ENCODE assay signal across 24 cellular contexts in the genomic region with DNA sequence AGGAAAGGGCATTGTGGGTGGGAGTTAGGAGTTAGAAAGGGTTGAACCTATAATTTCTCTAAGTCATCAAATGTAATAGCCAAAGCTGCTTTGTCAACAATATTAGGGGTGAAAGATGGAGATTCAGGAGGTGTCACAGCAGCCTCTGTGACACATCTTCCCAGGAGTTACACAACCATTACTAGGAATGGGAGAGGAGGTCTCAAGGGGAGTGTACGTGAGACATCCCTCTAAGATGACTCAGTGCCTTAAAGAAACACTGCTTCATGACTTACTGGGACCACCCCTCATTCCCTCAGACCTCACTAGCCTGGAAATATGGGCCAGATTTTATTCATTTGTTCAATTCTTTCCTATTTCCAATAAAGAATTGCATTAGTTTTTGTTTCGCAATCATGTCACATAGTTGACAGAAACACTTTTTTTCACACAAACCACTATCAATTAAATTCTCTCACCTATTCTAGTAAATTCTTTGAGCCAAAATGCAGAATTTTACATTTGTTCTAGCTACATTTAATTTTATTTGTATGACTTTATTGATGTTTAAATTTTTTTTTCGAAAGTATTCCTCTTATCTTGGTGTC. TPM values are rescaled to one million over a fixed set of nuclear protein-coding genes. Genes with fewer than 3 reads are reported as not detected.
"Had no signal": no experiment of that assay in that cellular context is flagged by ENCODE, and none has a peak within 500 bp of the region (broad histone marks: within the 10 kb centered on the region; RNA-seq: fewer than 3 reads in every experiment).

No MANE protein-coding gene starts in this region.

- H3K27ac ChIP-seq: dorsolateral prefrontal cortex, esophagus muscularis mucosa, lower lobe of right lung, neural progenitor cell, ovary, sigmoid colon, stomach, thyroid gland, vagina had no signal

- ATAC-seq: left ventricle myocardium superior, lower lobe of right lung had no signal

- H2AFZ ChIP-seq: neural progenitor cell had no signal

- H3K4me3 Mint-ChIP-seq: nephron, neural progenitor cell had no signal

- H3K9me3 Mint-ChIP-seq: nephron; neural progenitor cell; stimulated activated effector memory CD8-positive, alpha-beta T cell treated with anti-CD3 and anti-CD28 coated beads, Interleukin-12 subunit alpha, Interleukin-12 subunit beta, amount 100 ng/mL, for 72 hours had no signal

- H3K4me3 ChIP-seq: dorsolateral prefrontal cortex, esophagus muscularis mucosa, lower lobe of right lung, neural progenitor cell, ovary, sigmoid colon, stomach, thyroid gland, vagina had no signal

- H3K36me3 ChIP-seq: esophagus muscularis mucosa, lower lobe of right lung, neural progenitor cell, ovary, sigmoid colon, stomach, thyroid gland, vagina had no signal

- H3K4me1 ChIP-seq: esophagus muscularis mucosa, lower lobe of right lung, sigmoid colon, stomach had no signal

- H3K4me2 ChIP-seq: neural progenitor cell had no signal

- H3K27me3 ChIP-seq: dorsolateral prefrontal cortex, neural progenitor cell, ovary, sigmoid colon, stomach, thyroid gland, vagina had no signal

- H3K27ac Mint-ChIP-seq: neural progenitor cell; stimulated activated effector memory CD8-positive, alpha-beta T cell treated with anti-CD3 and anti-CD28 coated beads, Interleukin-12 subunit alpha, Interleukin-12 subunit beta, amount 100 ng/mL, for 72 hours had no signal

- H3K36me3 Mint-ChIP-seq: neural progenitor cell; stimulated activated effector memory CD8-positive, alpha-beta T cell treated with anti-CD3 and anti-CD28 coated beads, Interleukin-12 subunit alpha, Interleukin-12 subunit beta, amount 100 ng/mL, for 72 hours had no signal

- FAIRE-seq: colon, keratinocyte had no signal

- H3K9me3 ChIP-seq: esophagus muscularis mucosa, lower lobe of right lung, ovary, sigmoid colon, stomach, thyroid gland, vagina had no signal

- H3K9ac ChIP-seq: neural progenitor cell had no signal

- DNase-seq: dorsolateral prefrontal cortex; effector CD4-positive, alpha-beta T cell; foreskin melanocyte; hypothalamus; left ventricle myocardium superior; lower lobe of right lung; occipital lobe; ovary; retina; sigmoid colon; stimulated activated CD4-positive, alpha-beta T cell treated with anti-CD3 and anti-CD28 coated beads, Interleukin-2, amount 100 ng/mL, for 24 hours; stimulated activated CD4-positive, alpha-beta T cell treated with anti-CD3 and anti-CD28 coated beads, Interleukin-4, amount 100 ng/mL, for 24 hours; stimulated activated naive CD4-positive, alpha-beta T cell treated with Interleukin-2 at 50 U/mL for 16 hours; stomach; thyroid gland; trophoblast cell had no signal

RNA-seq across cellular contexts. Expression of gene OLFM4, which starts 30.2 kb away (rescaled TPM):
- total RNA-seq: lower lobe of right lung, pulmonary artery endothelial cell had no signal
- polyA plus RNA-seq: keratinocyte had no signal
